Comparison of ENCODE assay signal across 22 cellular contexts in the genomic region with DNA sequence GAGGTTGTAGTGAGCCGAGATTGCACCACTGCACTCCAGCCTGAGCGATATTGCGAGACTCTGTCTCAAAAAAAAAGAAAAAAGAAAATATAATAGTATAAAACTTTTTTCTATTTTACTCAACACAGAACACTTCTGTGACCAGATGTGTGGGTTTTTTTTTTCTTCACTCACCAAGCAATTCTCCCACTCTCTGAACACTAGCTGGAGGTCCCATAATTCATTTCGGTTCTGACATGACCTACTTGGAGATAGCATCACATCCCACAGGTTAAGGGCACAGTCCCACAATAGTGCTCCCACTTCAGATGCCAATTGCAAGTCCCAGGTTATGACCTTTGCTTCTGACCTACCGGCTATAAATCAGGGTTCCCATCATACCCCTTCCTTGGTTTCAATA.
"Had no signal": no experiment of that assay in that cellular context is flagged by ENCODE, and none has a peak within 500 bp of the region (broad histone marks: within the 10 kb centered on the region; RNA-seq: fewer than 3 reads in every experiment).

No MANE protein-coding gene starts in this region.

- H3K4me3 ChIP-seq: coronary artery, esophagus squamous epithelium, gastroesophageal sphincter, left ventricle myocardium inferior, lower lobe of right lung, psoas muscle, right lobe of liver, thoracic aorta had no signal

- H3K27me3 Mint-ChIP-seq: stimulated activated naive B cell treated with anti-CD40 and anti-IgM and Interleukin-4, amounts not matched to agents 10 μg/mL and 1 μg/mL and 100 μg/mL, for 72 hours; stimulated activated naive CD8-positive, alpha-beta T cell treated with anti-CD3 and anti-CD28 coated beads, Interleukin-15, amount 100 ng/mL, for 72 hours; type B pancreatic cell had no signal

- H3K27me3 ChIP-seq: esophagus squamous epithelium, gastroesophageal sphincter, neutrophil, right lobe of liver had no signal

- H3K27ac Mint-ChIP-seq: nephron; stimulated activated naive B cell treated with anti-CD40 and anti-IgM and Interleukin-4, amounts not matched to agents 10 μg/mL and 1 μg/mL and 100 μg/mL, for 72 hours; stimulated activated naive CD8-positive, alpha-beta T cell treated with anti-CD3 and anti-CD28 coated beads, Interleukin-15, amount 100 ng/mL, for 72 hours; type B pancreatic cell had no signal

- H3K4me1 ChIP-seq: lower lobe of right lung had no signal

- H3K4me1 Mint-ChIP-seq: stimulated activated naive CD8-positive, alpha-beta T cell treated with anti-CD3 and anti-CD28 coated beads, Interleukin-15, amount 100 ng/mL, for 72 hours had no signal

- ATAC-seq: gastroesophageal sphincter; lower lobe of right lung; psoas muscle; right lobe of liver; stimulated activated naive B cell treated with anti-CD40 and anti-IgM and Interleukin-4, amounts not matched to agents 10 μg/mL and 1 μg/mL and 100 μg/mL, for 72 hours; stimulated activated naive CD8-positive, alpha-beta T cell treated with anti-CD3 and anti-CD28 coated beads, Interleukin-15, amount 100 ng/mL, for 72 hours had no signal

- H3K9me3 ChIP-seq: esophagus squamous epithelium, gastroesophageal sphincter, left ventricle myocardium inferior, lower lobe of right lung, neutrophil, psoas muscle, right lobe of liver, thoracic aorta had no signal

- H3K27ac ChIP-seq: coronary artery, gastroesophageal sphincter, lower lobe of right lung, neutrophil, right lobe of liver, thoracic aorta had no signal

- H3K4me3 Mint-ChIP-seq: immature natural killer cell; nephron; stimulated activated naive B cell treated with anti-CD40 and anti-IgM and Interleukin-4, amounts not matched to agents 10 μg/mL and 1 μg/mL and 100 μg/mL, for 72 hours; stimulated activated naive CD8-positive, alpha-beta T cell treated with anti-CD3 and anti-CD28 coated beads, Interleukin-15, amount 100 ng/mL, for 72 hours; type B pancreatic cell had no signal

- H3K36me3 ChIP-seq: left ventricle myocardium inferior, right lobe of liver, thoracic aorta had no signal

- DNase-seq: effector memory CD4-positive, alpha-beta T cell; esophagus squamous epithelium; glutamatergic neuron; immature natural killer cell; left ventricle myocardium inferior; lower lobe of right lung; mesenchymal stem cell; midbrain; psoas muscle; retina; right lobe of liver; stimulated activated CD4-positive, alpha-beta T cell treated with anti-CD3 and anti-CD28 coated beads, Interleukin-15, amount 100 ng/mL, for 24 hours; stimulated activated CD4-positive, alpha-beta T cell treated with anti-CD3 and anti-CD28 coated beads, Interleukin-1b, Interleukin-23, amount 100 ng/mL, for 48 hours; stimulated activated CD4-positive, alpha-beta T cell treated with anti-CD3 and anti-CD28 coated beads, Interleukin-4, amount 100 ng/mL, for 24 hours; stimulated activated naive B cell treated with anti-CD40 and anti-IgM and Interleukin-4, amounts not matched to agents 10 μg/mL and 1 μg/mL and 100 μg/mL, for 72 hours; stimulated activated naive CD8-positive, alpha-beta T cell treated with anti-CD3 and anti-CD28 coated beads, Interleukin-15, amount 100 ng/mL, for 72 hours had no signal

- H3K9me3 Mint-ChIP-seq: immature natural killer cell; nephron; stimulated activated naive B cell treated with anti-CD40 and anti-IgM and Interleukin-4, amounts not matched to agents 10 μg/mL and 1 μg/mL and 100 μg/mL, for 72 hours; stimulated activated naive CD8-positive, alpha-beta T cell treated with anti-CD3 and anti-CD28 coated beads, Interleukin-15, amount 100 ng/mL, for 72 hours; type B pancreatic cell had no signal
